14 cellular contexts compared by ENCODE assay signal in the genomic region with DNA sequence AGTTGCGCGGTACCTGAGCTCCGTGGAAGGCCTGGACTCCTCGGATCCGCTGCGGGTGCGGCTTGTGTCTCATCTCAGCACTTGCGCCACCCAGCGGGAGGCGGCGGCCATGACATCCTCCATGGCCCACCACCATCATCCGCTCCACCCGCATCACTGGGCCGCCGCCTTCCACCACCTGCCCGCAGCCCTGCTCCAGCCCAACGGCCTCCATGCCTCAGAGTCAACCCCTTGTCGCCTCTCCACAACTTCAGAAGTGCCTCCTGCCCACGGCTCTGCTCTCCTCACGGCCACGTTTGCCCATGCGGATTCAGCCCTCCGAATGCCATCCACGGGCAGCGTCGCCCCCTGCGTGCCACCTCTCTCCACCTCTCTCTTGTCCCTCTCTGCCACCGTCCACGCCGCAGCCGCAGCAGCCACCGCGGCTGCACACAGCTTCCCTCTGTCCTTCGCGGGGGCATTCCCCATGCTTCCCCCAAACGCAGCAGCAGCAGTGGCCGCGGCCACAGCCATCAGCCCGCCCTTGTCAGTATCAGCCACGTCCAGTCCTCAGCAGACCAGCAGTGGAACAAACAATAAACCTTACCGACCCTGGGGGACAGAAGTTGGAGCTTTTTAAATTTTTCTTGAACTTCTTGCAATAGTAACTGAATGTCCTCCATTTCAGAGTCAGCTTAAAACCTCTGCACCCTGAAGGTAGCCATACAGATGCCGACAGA. TPM values are rescaled to one million over a fixed set of nuclear protein-coding genes. Genes with fewer than 3 reads are reported as not detected.
A peak's percentile ranks its signal among the peaks of the same experiment; 100 is the strongest.
DNase-seq lines count a peak whose midpoint lies in the region; ATAC-seq, FAIRE-seq and TF ChIP-seq lines count a peak whose summit lies in the region.
"Had no signal": no experiment of that assay in that cellular context is flagged by ENCODE, and none has a peak within 500 bp of the region (broad histone marks: within the 10 kb centered on the region; RNA-seq: fewer than 3 reads in every experiment).

No MANE protein-coding gene starts in this region.

- TF ChIP-seq CTCF in progenitor cell of endocrine pancreas (IDR thresholded peaks at IDR 0.05; ENCODE audit: unreplicated experiment) = peak; percentile 41

- no peak for ATAC-seq in GM18861 (IDR thresholded peaks at IDR 0.05; ENCODE audit: unreplicated experiment)

- DNase-seq in GM12892 (ENCODE audit: insufficient read length) = no peak
- DNase-seq in NCI-H526 (lab: John Stamatoyannopoulos, UW) = peak; percentile 10 to 74
- peak; percentile 24 to 30 for DNase-seq in erythroblast (lab: John Stamatoyannopoulos, UW)
- no peak for DNase-seq in progenitor cell of endocrine pancreas (ENCODE audit: low spot score, unreplicated experiment)
- no peak for DNase-seq in activated naive CD4-positive, alpha-beta T cell treated with Interleukin-2 at 50 U/mL for 16 hours
- no peak for DNase-seq in AG20443 (ENCODE audit: low spot score)
- DNase-seq: effector CD4-positive, alpha-beta T cell; GDM1; IMR-90; NCI-H345; psoas muscle had no signal

- TF ChIP-seq POLR2A in GM12892 (IDR thresholded peaks at IDR 0.05; ENCODE audit: low read depth, low read length) (no peak), erythroblast (IDR thresholded peaks at IDR 0.05; ENCODE audit: low read length) (no peak)

- H3K9me3 Mint-ChIP-seq in progenitor cell of endocrine pancreas (ENCODE audit: low read depth) = peaks cover 4% of the 10 kb centered on the region

- peak; percentile 42 for FAIRE-seq in GM12892 (lab: Jason Lieb, UNC)
- FAIRE-seq: islet of Langerhans had no signal

- H3K4me3 Mint-ChIP-seq in progenitor cell of endocrine pancreas (ENCODE audit: low read depth) = no peak overlapping the region

- H3K27me3 Mint-ChIP-seq in progenitor cell of endocrine pancreas = no peaks in the 10 kb centered on the region

- peaks cover 10% of the 10 kb centered on the region for H3K4me1 Mint-ChIP-seq in progenitor cell of endocrine pancreas (ENCODE audit: low read depth)

- no peak overlapping the region for H3K27ac Mint-ChIP-seq in progenitor cell of endocrine pancreas

- peaks cover 6% of the 10 kb centered on the region for H3K36me3 Mint-ChIP-seq in progenitor cell of endocrine pancreas (ENCODE audit: insufficient read depth)

RNA-seq across cellular contexts. Expression of a gene that starts 9.9 kb away (rescaled TPM):
- not detected for polyA plus RNA-seq in GM12892 (2012; ENCODE audit: missing spikeins)
- total RNA-seq in progenitor cell of endocrine pancreas = 1.4 and 2.3 TPM in 2 replicates
- total RNA-seq: IMR-90; T-helper 1 cell treated with Interleukin-12 subunit alpha and Interleukin-12 subunit beta and Interleukin-4 antibody, amounts not matched to agents 30 ng/mL and 1 ng/mL, for 36 hours had no signal
- polyA plus RNA-seq: IMR-90 had no signal

RNA-seq across cellular contexts. Expression of a gene that starts 31.4 kb away (rescaled TPM):
- 37.6 TPM for polyA plus RNA-seq in GM12892 (2012; ENCODE audit: missing spikeins)
- 13.6 and 18.0 TPM in 2 replicates for total RNA-seq in progenitor cell of endocrine pancreas

Comparison
In these comparisons a context has a peak if more than half of its experiments do, and no peak if none do; other contexts are left out.
1. DNase-seq: peak in NCI-H526 (2 of 2) and erythroblast (2 of 2); none in GM12892 (single experiment), progenitor cell of endocrine pancreas (single experiment), activated naive CD4-positive, alpha-beta T cell treated with Interleukin-2 at 50 U/mL for 16 hours (single experiment) and AG20443 (single experiment).